In the genomic region with DNA sequence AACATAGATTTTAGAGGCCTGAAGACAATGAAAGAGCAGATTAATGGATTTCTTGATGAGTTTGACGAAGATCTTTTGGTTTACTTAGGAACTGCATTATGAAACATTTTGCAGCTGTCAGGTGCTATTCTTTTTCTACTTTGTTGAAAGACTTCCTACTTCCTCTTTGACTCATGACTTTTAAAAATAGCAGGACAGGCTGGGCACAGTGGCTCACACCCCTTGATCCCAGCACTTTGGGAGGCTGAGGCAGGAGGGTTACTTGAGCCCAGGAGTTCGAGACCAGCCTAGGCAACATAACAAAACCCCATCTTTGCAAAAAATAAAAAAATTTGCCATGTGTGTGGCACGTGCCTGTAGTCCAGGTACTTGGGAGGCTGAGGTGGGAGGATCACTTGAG, we compare ENCODE assay signal across 11 cellular contexts. TPM values are rescaled to one million over a fixed set of nuclear protein-coding genes. Genes with fewer than 3 reads are reported as not detected.
A peak's percentile ranks its signal among the peaks of the same experiment; 100 is the strongest.
DNase-seq lines count a peak whose midpoint lies in the region; ATAC-seq and TF ChIP-seq lines count a peak whose summit lies in the region.
"Had no signal": no experiment of that assay in that cellular context is flagged by ENCODE, and none has a peak within 500 bp of the region (broad histone marks: within the 10 kb centered on the region; RNA-seq: fewer than 3 reads in every experiment).

No MANE protein-coding gene starts in this region.

- peak overlapping the region; percentile 69 for H3K4me2 ChIP-seq in OCI-LY3 (ENCODE audit: low read length)
- H3K4me2 ChIP-seq: GM23338 had no signal

- H3K4me3 ChIP-seq in GM06990 (replicated peaks; ENCODE audit: low read depth, low read length) (no peak overlapping the region), OCI-LY3 (ENCODE audit: low read length) (peak overlapping the region; percentile 12; the same call in 1 of the 2 replicates), left lung (no peak overlapping the region)
- H3K4me3 ChIP-seq: GM23338, heart left ventricle, pancreas had no signal

- H3K79me2 ChIP-seq in OCI-LY3 (ENCODE audit: low read length), result no peaks in the 10 kb centered on the region

- H4K20me1 ChIP-seq in OCI-LY3 (ENCODE audit: insufficient read depth, low read length), result no peaks in the 10 kb centered on the region

- DNase-seq in GM06990 (ENCODE audit: extremely low read depth, insufficient read length), result peak; percentile 69
- peak; percentile 13 for DNase-seq in HCEC 1CT
- no peak for DNase-seq in left lung
- no peak for DNase-seq in caudate nucleus (lab: John Stamatoyannopoulos, UW)
- no peak for DNase-seq in stimulated activated CD4-positive, alpha-beta T cell treated with anti-CD3 and anti-CD28 coated beads, Interleukin-12 subunit alpha, Interleukin-12 subunit beta, amount 100 ng/mL, for 4 hours
- DNase-seq in stimulated activated naive CD4-positive, alpha-beta T cell (lab: John Stamatoyannopoulos, UW), result no peak
- no peak for DNase-seq in H4 (ENCODE audit: low spot score)
- DNase-seq: heart left ventricle, pancreas had no signal

- intact Hi-C loops in left lung (cut with DNase I), result no loop called here

- no peak overlapping the region for H2AFZ ChIP-seq in OCI-LY3 (ENCODE audit: low read depth, low read length)
- H2AFZ ChIP-seq: GM23338 had no signal

- H3K27me3 ChIP-seq in GM06990 (replicated peaks; ENCODE audit: control insufficient read depth, insufficient read depth, low read length), result no peaks in the 10 kb centered on the region
- H3K27me3 ChIP-seq in OCI-LY3 (ENCODE audit: low read depth, low read length), result no peaks in the 10 kb centered on the region
- H3K27me3 ChIP-seq in left lung, result no peaks in the 10 kb centered on the region
- H3K27me3 ChIP-seq: heart left ventricle, pancreas had no signal

- H3K9ac ChIP-seq in OCI-LY3 (ENCODE audit: low read length), result peak overlapping the region; percentile 6; the same call in 1 of the 2 replicates

- H3K36me3 ChIP-seq in GM06990 (ENCODE audit: control insufficient read depth, insufficient read depth, low read length) (no peaks in the 10 kb centered on the region; the same call in none of the 2 replicates), OCI-LY3 (replicated peaks; ENCODE audit: low read depth, low read length) (peaks cover 16% of the 10 kb centered on the region), left lung (peaks cover 0 to 88% of the 10 kb centered on the region in 2 donors)

- H3K4me1 ChIP-seq in OCI-LY3 (ENCODE audit: low read length) (peaks cover 25% of the 10 kb centered on the region), left lung (peaks cover 0 to 12% of the 10 kb centered on the region in 2 donors)

- H3K27ac ChIP-seq in OCI-LY3 (ENCODE audit: low read length) (peak overlapping the region; percentile 51), left lung (peak overlapping the region in 1 of 2 donors; percentile 61), caudate nucleus (ENCODE audit: low read depth, low read length) (no peak overlapping the region)

- no peaks in the 10 kb centered on the region for H3K9me3 ChIP-seq in OCI-LY3 (ENCODE audit: insufficient read depth, low read length)
- no peaks in the 10 kb centered on the region for H3K9me3 ChIP-seq in left lung
- H3K9me3 ChIP-seq: heart left ventricle, pancreas had no signal

- peak; percentile 40 for ATAC-seq in left lung
- ATAC-seq: GM23338 had no signal

- TF ChIP-seq CTCF in GM06990 (IDR thresholded peaks at IDR 0.05; ENCODE audit: insufficient read depth, low read length, poor library complexity, severe bottlenecking) (no peak), OCI-LY3 (IDR thresholded peaks at IDR 0.05; ENCODE audit: low read depth, low read length) (no peak), left lung (IDR thresholded peaks at IDR 0.05) (no peak)

RNA-seq across cellular contexts. Expression of a gene that starts 52.0 kb away (rescaled TPM):
- 10 to 100 TPM; 52.9 to 59.6 TPM for total RNA-seq in left lung
- total RNA-seq in H4 (2014; rRNA removed; shearing (Covaris generic)), result 25.4 and 32.5 TPM in 2 replicates

Comparison
In these comparisons a context has a peak if more than half of its experiments do, and no peak if none do; other contexts are left out.
1. DNase-seq: peak in GM06990 (single experiment) and HCEC 1CT (single experiment); none in left lung (0 of 2), caudate nucleus (0 of 61), stimulated activated CD4-positive, alpha-beta T cell treated with anti-CD3 and anti-CD28 coated beads, Interleukin-12 subunit alpha, Interleukin-12 subunit beta, amount 100 ng/mL, for 4 hours (single experiment), stimulated activated naive CD4-positive, alpha-beta T cell (0 of 6) and H4 (single experiment).